Comparison of ENCODE assay signal across 8 cellular contexts in the genomic region with DNA sequence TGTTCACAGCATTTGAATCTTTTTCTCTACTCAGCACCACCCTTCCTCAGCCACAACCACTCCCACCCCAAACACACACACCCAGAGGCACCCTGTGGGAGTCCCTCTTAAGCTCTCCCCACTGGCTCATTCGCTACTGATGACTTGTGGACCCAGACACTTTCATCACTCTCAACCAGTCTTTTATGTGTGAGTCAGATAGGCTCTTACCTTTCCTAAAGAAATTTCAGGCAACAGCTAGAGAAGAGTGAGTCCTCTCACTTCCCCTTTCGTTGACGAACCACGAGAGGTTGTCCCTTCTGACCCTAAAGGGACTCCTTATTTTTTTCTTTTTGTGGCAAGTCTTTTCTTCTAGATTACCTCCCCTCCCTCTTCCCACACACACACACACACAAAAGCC. TPM values are rescaled to one million over a fixed set of nuclear protein-coding genes. Genes with fewer than 3 reads are reported as not detected.
A peak's percentile ranks its signal among the peaks of the same experiment; 100 is the strongest.
DNase-seq lines count a peak whose midpoint lies in the region; ATAC-seq, FAIRE-seq and TF ChIP-seq lines count a peak whose summit lies in the region.

No MANE protein-coding gene starts in this region.

- H3K4me1 Mint-ChIP-seq in immature natural killer cell = peaks cover 21 to 36% of the 10 kb centered on the region in 2 donors

- 91% methylated on average over 4 of the region's 4 CpGs for WGBS in A549 (ENCODE audit: missing lambda C conversion rate)

- no peak overlapping the region for H3K4me3 ChIP-seq in A549

- ATAC-seq in A549 (peak; percentile 26 to 49; a peak in 3 of 6 replicates), GM19372 (IDR thresholded peaks at IDR 0.05; ENCODE audit: low read depth, unreplicated experiment) (peak; percentile 96), HG03432 (IDR thresholded peaks at IDR 0.05; ENCODE audit: unreplicated experiment) (peak; percentile 99)

- H3K4me2 ChIP-seq in A549 = no peak overlapping the region

- H3K9me3 ChIP-seq in A549 = no peaks in the 10 kb centered on the region

- CTCF ChIA-PET in A549 (lab: Yijun Ruan, JAX) = interaction anchor here (1.2 to 1.8 kb wide), 4 partner anchors 10 to 78 kb away, joined by 3 to 5 read pairs (median 3); no protein-coding TSS in a partner anchor

- POLR2A ChIA-PET in A549 (lab: Yijun Ruan, JAX) = no interaction called here

- H3K9me3 Mint-ChIP-seq in immature natural killer cell = no peaks in the 10 kb centered on the region

- H3K36me3 Mint-ChIP-seq in immature natural killer cell = no peaks in the 10 kb centered on the region

- H3K4me3 Mint-ChIP-seq in immature natural killer cell = peak overlapping the region; percentile 4 to 58 (median 15)

- no peak for TF ChIP-seq RAD21 in A549 (conservative IDR thresholded peaks at IDR 0.05 in 1 of 2, IDR thresholded peaks at IDR 0.05 in 1 of 2)

- peaks cover 0 to 2% (median 0%) of the 10 kb centered on the region in 3 donors for H3K27me3 Mint-ChIP-seq in immature natural killer cell (ENCODE audit: low read depth in 3 of 3)

- FAIRE-seq in A549 (lab: Jason Lieb, UNC) = no peak
- FAIRE-seq in RCC 7860 (lab: Jason Lieb, UNC) = no peak

- H3K27ac Mint-ChIP-seq in immature natural killer cell = peak overlapping the region in 5 of 6 donors; percentile 5 to 80 (median 46)

- H3K4me1 ChIP-seq in A549 = no peaks in the 10 kb centered on the region

- no peak for TF ChIP-seq CTCF in A549 (IDR thresholded peaks at IDR 0.05)

- no peak for TF ChIP-seq POLR2A in A549 (IDR thresholded peaks at IDR 0.05; ENCODE audit: low read length)

- no peak for TF ChIP-seq EP300 in A549 (IDR thresholded peaks at IDR 0.05)

- H3K27ac ChIP-seq in A549 = no peak overlapping the region

- DNase-seq in A549 (ENCODE audit: low read depth in 1 of 2, low spot score in 1 of 2) (no peak), immature natural killer cell (peak; percentile 54 to 60 (median 56)), GM03348 (ENCODE audit: low spot score) (no peak), RCC 7860 (ENCODE audit: low spot score) (no peak)
- DNase-seq in activated CD4-positive, alpha-beta T cell treated with anti-CD3 and anti-CD28 coated beads, Interleukin-2, amount 50 U/mL, for 48 hours = peak; percentile 33 to 41
- peak in 5 of 6 experiments; percentile 16 to 39 (median 27) for DNase-seq in stimulated activated naive CD4-positive, alpha-beta T cell (lab: John Stamatoyannopoulos, UW)

TF ChIP-seq in A549, 52 proteins besides CTCF, POLR2A, EP300 and RAD21:
- TF ChIP-seq SMC3 (IDR thresholded peaks at IDR 0.05) = no peak
- TF ChIP-seq ZFP36 (IDR thresholded peaks at IDR 0.05; ENCODE audit: borderline replicate concordance, partially characterized antibody) = no peak

RNA-seq across cellular contexts. Expression of gene ARHGAP31, which starts 58.1 kb away (rescaled TPM):
- 1.3 and 1.4 TPM in 2 replicates for polyA plus RNA-seq in A549 (2011; rRNA removed)
- polyA plus RNA-seq in A549 (2012; cell fraction: cytosol; rRNA removed) = 0.26 and 0.31 TPM in 2 replicates
- polyA plus RNA-seq in A549 (2012; cell fraction: nucleus; rRNA removed) = 0.16 and 0.21 TPM in 2 replicates
- 0.68 to 0.94 TPM (median 0.93 TPM) in 3 replicates for polyA plus RNA-seq in A549 (2017; fragmentation: RNase III; extraction: RNeasy Plus Mini Kit Qiagen cat#74134 plus additional on column Dnase treatment)
- 3.3 and 4.8 TPM in 2 replicates for polyA minus RNA-seq in A549 (2011; rRNA and poly(A)+ RNA removed)
- polyA plus RNA-seq in immature natural killer cell = 1 to 10 TPM; 1.1 to 4.9 (median 2.8) TPM

Comparison
In these comparisons a context has a peak if more than half of its experiments do, and no peak if none do; other contexts are left out.
1. ATAC-seq: peak in every context shown above with its lines; median percentile 99 in HG03432; 96 in GM19372; 38 in A549.
2. DNase-seq: peak in activated CD4-positive, alpha-beta T cell treated with anti-CD3 and anti-CD28 coated beads, Interleukin-2, amount 50 U/mL, for 48 hours (2 of 2), immature natural killer cell (3 of 3) and stimulated activated naive CD4-positive, alpha-beta T cell (5 of 6); none in A549 (0 of 2), GM03348 (single experiment) and RCC 7860 (single experiment).